In the genomic region with DNA sequence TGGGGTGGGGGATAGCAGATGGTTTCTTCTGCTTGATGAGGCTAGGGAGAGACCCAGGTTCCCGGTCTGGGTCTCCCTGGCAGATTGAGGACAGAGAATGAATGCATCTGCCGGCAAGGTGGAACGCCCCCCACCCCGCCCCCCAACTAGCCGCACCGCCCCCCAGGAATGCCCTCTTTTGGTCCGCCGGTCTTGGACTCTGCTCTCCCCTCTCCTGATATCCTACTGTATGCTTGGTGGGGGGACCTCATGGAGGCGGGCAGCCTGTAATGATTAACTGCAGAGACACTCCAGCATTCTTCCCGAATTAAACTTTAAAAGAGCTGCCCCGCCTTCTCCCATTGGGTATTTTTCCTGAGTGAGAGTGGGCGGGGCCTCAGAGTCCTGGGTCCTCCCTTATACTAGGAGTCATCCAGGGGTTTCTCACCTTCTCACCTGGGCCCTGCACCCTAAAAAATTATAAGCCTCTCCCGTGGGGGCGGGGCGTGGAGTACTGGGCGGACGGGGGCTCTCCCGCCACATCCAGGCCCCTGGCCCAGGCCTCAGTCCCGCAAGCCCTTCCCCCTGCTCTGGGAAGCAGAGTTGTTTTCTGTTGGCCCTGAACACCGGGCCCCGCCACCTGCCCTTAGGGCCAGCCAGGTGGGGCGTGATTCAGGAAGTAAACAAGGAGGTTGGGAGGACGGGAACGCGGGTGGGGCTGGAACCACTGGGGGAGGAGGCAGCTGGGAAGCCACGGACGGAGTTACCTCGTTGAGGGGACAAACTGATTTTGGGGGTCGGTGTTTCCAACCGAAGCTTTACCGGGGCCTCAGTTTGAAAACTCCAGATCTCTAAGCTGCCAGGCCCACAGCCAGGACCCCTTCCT, we compare ENCODE assay signal across 6 cellular contexts. TPM values are rescaled to one million over a fixed set of nuclear protein-coding genes. Genes with fewer than 3 reads are reported as not detected.
DNase-seq lines count a peak whose midpoint lies in the region; TF ChIP-seq lines count a peak whose summit lies in the region.

No MANE protein-coding gene starts in this region.

- TF ChIP-seq CTCF in AG04450 (IDR thresholded peaks at IDR 0.05; ENCODE audit: low read depth, low read length) (no peak), fibroblast of villous mesenchyme (IDR thresholded peaks at IDR 0.05; ENCODE audit: insufficient read depth, low read depth, low read length) (no peak), tibial artery (IDR thresholded peaks at IDR 0.05) (no peak)

- intact Hi-C loops in tibial artery (cut with DNase I; ENCODE audit: low total_unique reads), result no loop called here

- no peak overlapping the region for H3K4me3 ChIP-seq in AG04450 (ENCODE audit: low read depth, low read length)
- peak overlapping the region; percentile 15 for H3K4me3 ChIP-seq in fibroblast of villous mesenchyme (ENCODE audit: low read depth, low read length)
- H3K4me3 ChIP-seq in tibial artery, result peak overlapping the region; percentile 9 to 29

- CTCF ChIA-PET in AG04450 (lab: Charles Lee), result interaction anchor here (0.6 kb wide), 1 partner anchor 9 kb away, joined by 10 read pairs; a partner anchor contains a TSS

- H3K9me3 ChIP-seq in AG04450 (ENCODE audit: control insufficient read depth, insufficient read depth, low read length) (no peaks in the 10 kb centered on the region; the same call in 1 of the 2 replicates), tibial artery (no peaks in the 10 kb centered on the region)

- POLR2A ChIA-PET in AG04450 (lab: Yijun Ruan, JAX), result no interaction called here

- DNase-seq in AG04450 (ENCODE audit: low read depth, low spot score) (no peak), NCI-H2107 treated with DMSO at 0.1 percent for 48 hours (lab: John Stamatoyannopoulos, UW; ENCODE audit: unreplicated experiment) (peak; percentile 81), fibroblast of villous mesenchyme (ENCODE audit: low read depth) (no peak), tibial artery (peak in 1 of 2 donors; percentile 36), NCI-H1048 (lab: John Stamatoyannopoulos, UW) (no peak)
- DNase-seq in activated naive CD4-positive, alpha-beta T cell (lab: John Stamatoyannopoulos, UW), result no peak

- peaks cover 0 to 16% (median 0%) of the 10 kb centered on the region in 3 donors for H3K36me3 ChIP-seq in tibial artery

- H3K4me1 ChIP-seq in tibial artery, result peaks cover 6 to 38% (median 27%) of the 10 kb centered on the region in 4 donors

- H3K27ac ChIP-seq in AG04450 (ENCODE audit: low read depth, low read length) (peak overlapping the region; percentile 11), tibial artery (no peak overlapping the region)

- peaks cover 31% of the 10 kb centered on the region for H3K27me3 ChIP-seq in AG04450 (ENCODE audit: control insufficient read depth, insufficient read depth, low read length)
- peaks cover 11 to 86% of the 10 kb centered on the region in 2 donors for H3K27me3 ChIP-seq in tibial artery

RNA-seq across cellular contexts. Expression of a gene that starts 1.5 kb away (rescaled TPM):
- 0.05 and 0.14 TPM in 2 replicates for polyA plus RNA-seq in AG04450 (2011; rRNA removed)
- polyA minus RNA-seq in AG04450 (2011; rRNA and poly(A)+ RNA removed), result 0.14 TPM in 1 of 2 replicates, not detected in the other
- 0.97 and 1.3 TPM in 2 replicates for total RNA-seq in fibroblast of villous mesenchyme

RNA-seq across cellular contexts. Expression of a gene that starts 8.9 kb away (rescaled TPM):
- polyA plus RNA-seq in AG04450 (2011; rRNA removed), result 31.9 and 45.4 TPM in 2 replicates
- polyA minus RNA-seq in AG04450 (2011; rRNA and poly(A)+ RNA removed), result 13.2 and 17.8 TPM in 2 replicates
- total RNA-seq in fibroblast of villous mesenchyme, result 19.0 and 30.3 TPM in 2 replicates

RNA-seq across cellular contexts. Expression of a gene that starts 39.4 kb away (rescaled TPM):
- polyA plus RNA-seq in AG04450 (2011; rRNA removed), result 21.2 and 27.9 TPM in 2 replicates
- polyA minus RNA-seq in AG04450 (2011; rRNA and poly(A)+ RNA removed), result 55.9 and 94.5 TPM in 2 replicates
- 42.2 and 47.1 TPM in 2 replicates for total RNA-seq in fibroblast of villous mesenchyme

RNA-seq across cellular contexts. Expression of a gene that starts 51.4 kb away (rescaled TPM):
- polyA plus RNA-seq in AG04450 (2011; rRNA removed), result 9.6 and 13.9 TPM in 2 replicates
- polyA minus RNA-seq in AG04450 (2011; rRNA and poly(A)+ RNA removed), result 10.4 and 15.8 TPM in 2 replicates
- total RNA-seq in fibroblast of villous mesenchyme, result 4.7 and 7.7 TPM in 2 replicates
